19 cellular contexts compared by ENCODE assay signal in the genomic region with DNA sequence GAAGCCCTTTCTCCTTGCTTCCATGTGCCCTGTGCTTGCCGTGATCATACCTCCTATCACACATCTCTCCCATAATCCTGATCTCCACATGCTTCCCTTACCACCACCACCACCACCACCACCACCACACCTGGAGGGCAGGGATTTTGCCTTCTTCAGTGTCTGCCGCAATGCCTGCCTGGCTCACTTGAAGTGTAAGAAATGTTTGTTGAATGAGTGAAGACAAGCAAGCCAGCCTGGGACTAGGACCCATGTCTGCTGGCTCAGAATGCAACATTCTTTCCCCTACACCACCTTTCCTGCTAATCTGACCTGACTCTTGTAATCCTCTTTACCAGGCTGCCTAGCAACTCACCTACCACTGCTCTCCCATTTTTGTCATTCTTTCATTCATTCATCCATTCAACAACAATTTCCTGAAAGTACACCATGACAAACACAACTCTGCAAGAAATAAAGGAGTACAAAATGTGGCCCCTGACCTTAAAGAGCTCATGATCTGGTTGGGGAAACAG. TPM values are rescaled to one million over a fixed set of nuclear protein-coding genes. Genes with fewer than 3 reads are reported as not detected.
DNase-seq lines count a peak whose midpoint lies in the region; ATAC-seq and TF ChIP-seq lines count a peak whose summit lies in the region.
"Had no signal": no experiment of that assay in that cellular context is flagged by ENCODE, and none has a peak within 500 bp of the region (broad histone marks: within the 10 kb centered on the region; RNA-seq: fewer than 3 reads in every experiment).

No MANE protein-coding gene starts in this region.

- CTCF ChIA-PET in IMR-90 (lab: Yijun Ruan, JAX), result interaction anchor here (0.6 to 2.7 kb wide), 6 partner anchors 9 to 482 kb away, joined by 3 to 19 read pairs (median 4); no protein-coding TSS in a partner anchor

- no peaks in the 10 kb centered on the region for H3K9me3 ChIP-seq in IMR-90 (ENCODE audit: control insufficient read depth, insufficient read depth, low read length)
- H3K9me3 ChIP-seq in esophagus muscularis mucosa, result no peaks in the 10 kb centered on the region

- dilution Hi-C loops in IMR-90 (cut with HindIII; ENCODE audit: low sequenced_read_pairs, unreplicated experiment), result no loop called here

- H3K9me1 ChIP-seq in IMR-90 (ENCODE audit: insufficient read depth, low read length), result peaks cover 19% of the 10 kb centered on the region

- peak overlapping the region; percentile 95 for H2BK120ac ChIP-seq in IMR-90 (ENCODE audit: low read depth, low read length)

- peak overlapping the region; percentile 84 for H3K27ac ChIP-seq in ACC112 (ENCODE audit: low read depth, low read length)
- peak overlapping the region; percentile 88 for H3K27ac ChIP-seq in IMR-90 (ENCODE audit: insufficient read depth, low read length)
- no peak overlapping the region for H3K27ac ChIP-seq in esophagus muscularis mucosa (replicated peaks in 1 of 4)

- TF ChIP-seq POLR2A in IMR-90 (IDR thresholded peaks at IDR 0.05; ENCODE audit: low read depth, low read length) (no peak), esophagus muscularis mucosa (IDR thresholded peaks at IDR 0.05; ENCODE audit: low read depth) (no peak)

- peak overlapping the region; percentile 2; the same call in 1 of the 2 replicates for H3K4me2 ChIP-seq in IMR-90 (ENCODE audit: low read depth, low read length)

- H2AFZ ChIP-seq in ACC112 (ENCODE audit: low read length, unreplicated experiment), result no peak overlapping the region
- H2AFZ ChIP-seq in IMR-90 (replicated peaks; ENCODE audit: low read length, poor library complexity), result peak overlapping the region; percentile 39

- H2BK20ac ChIP-seq in IMR-90 (ENCODE audit: low read depth, low read length), result peak overlapping the region; percentile 96

- H3K36me3 Mint-ChIP-seq in osteocyte (ENCODE audit: unreplicated experiment), result peaks cover 4% of the 10 kb centered on the region
- H3K36me3 Mint-ChIP-seq in naive thymus-derived CD8-positive, alpha-beta T cell, result peaks cover 0 to 4% (median 0%) of the 10 kb centered on the region in 3 donors
- H3K36me3 Mint-ChIP-seq: CD4-positive, CD25-positive, alpha-beta regulatory T cell; IgD-negative memory B cell had no signal

- H3K9me3 Mint-ChIP-seq in osteocyte (ENCODE audit: unreplicated experiment), result no peaks in the 10 kb centered on the region
- peaks cover 0 to 10% (median 0%) of the 10 kb centered on the region in 9 donors for H3K9me3 Mint-ChIP-seq in naive thymus-derived CD8-positive, alpha-beta T cell

- H3K79me2 ChIP-seq in ACC112 (ENCODE audit: control insufficient read depth, insufficient read depth, low read length, unreplicated experiment), result peaks cover 20% of the 10 kb centered on the region

- H2BK5ac ChIP-seq in IMR-90 (ENCODE audit: low read depth, low read length, poor library complexity, severe bottlenecking), result peak overlapping the region; percentile 57

- peak overlapping the region; percentile 92 for H3K4ac ChIP-seq in IMR-90 (ENCODE audit: low read depth, low read length)

- peak overlapping the region; percentile 4; the same call in 1 of the 2 replicates for H3K4me3 ChIP-seq in ACC112 (ENCODE audit: low read depth, low read length)
- no peak overlapping the region for H3K4me3 ChIP-seq in IMR-90 (ENCODE audit: insufficient read depth, low read depth, low read length)
- no peak overlapping the region for H3K4me3 ChIP-seq in esophagus muscularis mucosa

- H3K36me3 ChIP-seq in ACC112 (ENCODE audit: insufficient read depth, low read length) (no peaks in the 10 kb centered on the region), IMR-90 (ENCODE audit: control insufficient read depth, insufficient read depth, low read length) (no peaks in the 10 kb centered on the region; the same call in 1 of the 2 replicates), esophagus muscularis mucosa (no peaks in the 10 kb centered on the region)

- peak overlapping the region; percentile 97 for H2AK5ac ChIP-seq in IMR-90 (ENCODE audit: low read depth, low read length)

- DNase-seq in IMR-90, result no peak
- DNase-seq in esophagus muscularis mucosa (ENCODE audit: extremely low spot score), result peak; percentile 57
- no peak for DNase-seq in osteocyte (ENCODE audit: extremely low spot score, unreplicated experiment)
- DNase-seq in DMS53 treated with DMSO at 0.1 percent for 48 hours (lab: John Stamatoyannopoulos, UW; ENCODE audit: unreplicated experiment), result no peak
- no peak for DNase-seq in naive thymus-derived CD8-positive, alpha-beta T cell
- DNase-seq: Calu3, DMS79, GDM1, NCI-H1417, NCI-H2029, NCI-H2171 treated with DMSO at 0.1 percent for 48 hours, NCI-H510A, SHP77 had no signal

- H3K23ac ChIP-seq in IMR-90 (ENCODE audit: low read depth, low read length), result peak overlapping the region; percentile 66

- ATAC-seq in IMR-90 (ENCODE audit: low read depth) (no peak), HG02870 (IDR thresholded peaks at IDR 0.05; ENCODE audit: unreplicated experiment) (no peak), HG02970 (IDR thresholded peaks at IDR 0.05; ENCODE audit: low FRiP score, unreplicated experiment) (no peak)
- ATAC-seq in naive thymus-derived CD8-positive, alpha-beta T cell, result no peak
- ATAC-seq: Panc1 had no signal

- H3K9ac ChIP-seq in IMR-90 (ENCODE audit: low read depth, low read length), result 0 out of 2 replicates have a peak overlapping the region, but pooled peaks have one; percentile 4

- peak overlapping the region; percentile 84; the same call in 2 of the 3 replicates for H2BK15ac ChIP-seq in IMR-90 (ENCODE audit: low read depth, low read length)

- in situ Hi-C loops in IMR-90 (cut with MboI; ENCODE audit: low sequenced_read_pairs), result no loop called here

- peak overlapping the region; percentile 82 for H4K91ac ChIP-seq in IMR-90 (ENCODE audit: insufficient read depth, low read depth, low read length)

- H4K20me1 ChIP-seq in IMR-90 (ENCODE audit: insufficient read depth, low read length), result no peaks in the 10 kb centered on the region

- H3K56ac ChIP-seq in IMR-90 (ENCODE audit: extremely low read depth, insufficient read depth, low read length), result peak overlapping the region; percentile 36; the same call in 1 of the 2 replicates

- H3K18ac ChIP-seq in IMR-90 (ENCODE audit: low read depth, low read length), result peak overlapping the region; percentile 3

- no peak for TF ChIP-seq EP300 in esophagus muscularis mucosa (IDR thresholded peaks at IDR 0.05)

- WGBS in IMR-90 (ENCODE audit: extremely low coverage in 2 of 2, insufficient read length in 1 of 2), 2 experiments, result no CpG with 5 or more reads among the region's 2 CpGs
- WGBS in esophagus muscularis mucosa, result 87% methylated on average over 2 of the region's 2 CpGs

- H3K27me3 ChIP-seq in ACC112 (ENCODE audit: insufficient read depth, low read length), result no peaks in the 10 kb centered on the region
- H3K27me3 ChIP-seq in IMR-90 (ENCODE audit: control insufficient read depth, insufficient read depth, low read length), result no peaks in the 10 kb centered on the region
- H3K27me3 ChIP-seq in esophagus muscularis mucosa, result no peaks in the 10 kb centered on the region

- no TSS peak for BruUV-seq in IMR-90 (replicated peaks; lab: Mats Ljungman, UMichigan)

- intact Hi-C loops in IMR-90 (cut with micrococcal nuclease) (no loop called here), esophagus muscularis mucosa (cut with DNase I) (loop anchor here (5.0 kb wide), 1 partner anchor 75 kb away; no protein-coding TSS in a partner anchor)

- peaks cover 81% of the 10 kb centered on the region for H3K4me1 Mint-ChIP-seq in osteocyte (ENCODE audit: unreplicated experiment)
- peaks cover 5 to 24% (median 17%) of the 10 kb centered on the region in 4 donors for H3K4me1 Mint-ChIP-seq in naive thymus-derived CD8-positive, alpha-beta T cell

- H3K4me1 ChIP-seq in ACC112 (ENCODE audit: control insufficient read depth, insufficient read depth, low read length, unreplicated experiment) (peaks cover 70% of the 10 kb centered on the region), IMR-90 (ENCODE audit: control insufficient read depth, insufficient read depth, low read length) (peaks cover 27% of the 10 kb centered on the region), esophagus muscularis mucosa (peaks cover 14 to 33% (median 22%) of the 10 kb centered on the region in 4 donors)

- peak overlapping the region; percentile 97 for H3K27ac Mint-ChIP-seq in osteocyte (ENCODE audit: unreplicated experiment)
- no peak overlapping the region for H3K27ac Mint-ChIP-seq in naive thymus-derived CD8-positive, alpha-beta T cell
- H3K27ac Mint-ChIP-seq: CD4-positive, CD25-positive, alpha-beta regulatory T cell; IgD-negative memory B cell had no signal

- H3K14ac ChIP-seq in IMR-90 (replicated peaks; ENCODE audit: low read depth, low read length), result peak overlapping the region; percentile 83

- H3K79me1 ChIP-seq in IMR-90 (ENCODE audit: low read depth in 1 of 2, low read length in 2 of 2), result peaks cover 10 to 54% of the 10 kb centered on the region in 2 experiments

- TF ChIP-seq CTCF in IMR-90 (conservative IDR thresholded peaks at IDR 0.05; ENCODE audit: low read depth, low read length) (no peak), esophagus muscularis mucosa (IDR thresholded peaks at IDR 0.05) (no peak), osteocyte (IDR thresholded peaks at IDR 0.05) (no peak)

- POLR2A ChIA-PET in IMR-90 (lab: Charles Lee; ENCODE audit: unreplicated experiment), result no interaction called here
- POLR2A ChIA-PET in naive thymus-derived CD8-positive, alpha-beta T cell (lab: Charles Lee), result no interaction called here

- peak overlapping the region; percentile 51 for H2AK9ac ChIP-seq in IMR-90 (replicated peaks; ENCODE audit: low read depth, low read length, poor library complexity)

- peak overlapping the region; percentile 12 for H3K4me3 Mint-ChIP-seq in osteocyte (ENCODE audit: unreplicated experiment)
- H3K4me3 Mint-ChIP-seq in naive thymus-derived CD8-positive, alpha-beta T cell, result no peak overlapping the region
- H3K4me3 Mint-ChIP-seq: IgD-negative memory B cell had no signal

- peak overlapping the region; percentile 64 to 69; a peak in 3 of 4 replicates for H4K8ac ChIP-seq in IMR-90 (ENCODE audit: low read depth in 2 of 2, low read length in 2 of 2)

- no peak for TF ChIP-seq RAD21 in IMR-90 (IDR thresholded peaks at IDR 0.05; ENCODE audit: low read length)

- H3K27me3 Mint-ChIP-seq in osteocyte (ENCODE audit: unreplicated experiment), result no peaks in the 10 kb centered on the region
- H3K27me3 Mint-ChIP-seq in naive thymus-derived CD8-positive, alpha-beta T cell, result peaks cover 25 to 57% (median 33%) of the 10 kb centered on the region in 5 donors

- peak overlapping the region; percentile 2 for H4K5ac ChIP-seq in IMR-90 (ENCODE audit: low read depth, low read length)

TF ChIP-seq in IMR-90, 13 proteins besides CTCF, POLR2A, EP300 and RAD21 (continues in another document):
- TF ChIP-seq SMC3 (IDR thresholded peaks at IDR 0.05; ENCODE audit: low read depth, low read length), result no peak
- no peak for TF ChIP-seq BHLHE40 (IDR thresholded peaks at IDR 0.05; ENCODE audit: low read depth, low read length)
- TF ChIP-seq RCOR1 (IDR thresholded peaks at IDR 0.05; ENCODE audit: insufficient replicate concordance, low read length), result no peak

RNA-seq across cellular contexts. Expression of gene NID2, which starts 3.5 kb away (rescaled TPM):
- 101 and 102 TPM in 2 replicates for total RNA-seq in IMR-90 (2012; rRNA removed)
- polyA plus RNA-seq in IMR-90 (2012; rRNA removed), result 278 and 303 TPM in 2 replicates
- 237 and 279 TPM in 2 replicates for polyA plus RNA-seq in IMR-90 (2012; cell fraction: cytosol; rRNA removed)
- 363 and 859 TPM in 2 replicates for polyA plus RNA-seq in IMR-90 (2012; cell fraction: nucleus; rRNA removed; ENCODE audit: low replicate concordance)
- 10 to 100 TPM; 40.4 to 77.2 (median 57.5) TPM for total RNA-seq in esophagus muscularis mucosa
- total RNA-seq in osteocyte, result 58.5 and 62.9 TPM in 2 replicates
- not detected for total RNA-seq in naive thymus-derived CD8-positive, alpha-beta T cell
- under 1 TPM; 0.22 to 0.98 (median 0.62) TPM for polyA plus RNA-seq in naive thymus-derived CD8-positive, alpha-beta T cell
- total RNA-seq: Calu3; CD4-positive, CD25-positive, alpha-beta regulatory T cell had no signal

Comparison
In these comparisons a context has a peak if more than half of its experiments do, and no peak if none do; other contexts are left out.
1. H3K27ac ChIP-seq: peak in ACC112 (single experiment) and IMR-90 (single experiment); none in esophagus muscularis mucosa (0 of 4).
2. RNA of gene NID2, which starts 3.5 kb away (total RNA-seq): 101 to 102 TPM in IMR-90, 40.4 to 77.2 TPM in esophagus muscularis mucosa and 58.5 to 62.9 TPM in osteocyte; not detected in naive thymus-derived CD8-positive, alpha-beta T cell; every median in the first group is over 10 times any median in the second.